17 cellular contexts compared by ENCODE assay signal in genomic region chr4:158621729-158622128, GRCh38. TPM values are rescaled to one million over a fixed set of nuclear protein-coding genes. Genes with fewer than 3 reads are reported as not detected.
DNase-seq lines count a peak whose midpoint lies in the region; ATAC-seq and TF ChIP-seq lines count a peak whose summit lies in the region.
"Had no signal": no experiment of that assay in that cellular context is flagged by ENCODE, and none has a peak within 500 bp of the region (broad histone marks: within the 10 kb centered on the region; RNA-seq: fewer than 3 reads in every experiment).

No MANE protein-coding gene starts in this region.

- H3K27ac Mint-ChIP-seq in memory B cell (no peak overlapping the region), mesothelial cell of epicardium (no peak overlapping the region)
- H3K27ac Mint-ChIP-seq in activated CD8-positive, alpha-beta memory T cell treated with anti-CD3 and anti-CD28 coated beads, Interleukin-2, amount 10 ng/mL, durations not matched to agents 7 days and 5 days, result no peak overlapping the region
- H3K27ac Mint-ChIP-seq: B cell; CD4-positive, CD25-positive, alpha-beta regulatory T cell; IgD-negative memory B cell; T-cell had no signal

- ATAC-seq in GM18907 (IDR thresholded peaks at IDR 0.05; ENCODE audit: unreplicated experiment) (peak; percentile 44), HG03159 (IDR thresholded peaks at IDR 0.05; ENCODE audit: unreplicated experiment) (peak; percentile 46), memory B cell (ENCODE audit: low read depth) (peak; percentile 29)
- no peak for ATAC-seq in activated CD8-positive, alpha-beta memory T cell treated with anti-CD3 and anti-CD28 coated beads, Interleukin-2, amount 10 ng/mL, durations not matched to agents 7 days and 5 days
- ATAC-seq: Panc1, T-cell had no signal

- no peak overlapping the region for H3K4me3 Mint-ChIP-seq in memory B cell
- H3K4me3 Mint-ChIP-seq in activated CD8-positive, alpha-beta memory T cell treated with anti-CD3 and anti-CD28 coated beads, Interleukin-2, amount 10 ng/mL, durations not matched to agents 7 days and 5 days, result no peak overlapping the region
- no peak overlapping the region for H3K4me3 Mint-ChIP-seq in mesothelial cell of epicardium
- H3K4me3 Mint-ChIP-seq: B cell; CD4-positive, CD25-positive, alpha-beta regulatory T cell; IgD-negative memory B cell; T-cell had no signal

- CTCF ChIA-PET in activated CD8-positive, alpha-beta memory T cell treated with anti-CD3 and anti-CD28 coated beads, Interleukin-2, amount 10 ng/mL, durations not matched to agents 7 days and 5 days (lab: Charles Lee), result no interaction called here

- peaks cover 2% of the 10 kb centered on the region for H3K27me3 Mint-ChIP-seq in memory B cell
- H3K27me3 Mint-ChIP-seq in activated CD8-positive, alpha-beta memory T cell treated with anti-CD3 and anti-CD28 coated beads, Interleukin-2, amount 10 ng/mL, durations not matched to agents 7 days and 5 days, result peaks cover 16% of the 10 kb centered on the region
- H3K27me3 Mint-ChIP-seq in mesothelial cell of epicardium (ENCODE audit: low read depth), result peaks cover 9% of the 10 kb centered on the region

- DNase-seq in NCI-H526 treated with DMSO at 0.1 percent for 48 hours (lab: John Stamatoyannopoulos, UW) (peak; percentile 92), memory B cell (ENCODE audit: low spot score in 2 of 2) (no peak), mesothelial cell of epicardium (ENCODE audit: low spot score in 2 of 2, unreplicated experiment in 2 of 2) (no peak)
- no peak for DNase-seq in activated CD8-positive, alpha-beta memory T cell treated with anti-CD3 and anti-CD28 coated beads, Interleukin-2, amount 10 ng/mL, durations not matched to agents 7 days and 5 days
- DNase-seq in central memory CD4-positive, alpha-beta T cell, result no peak
- DNase-seq: CD4-positive, CD25-positive, alpha-beta regulatory T cell; DMS79; Kasumi-1; NCI-H187 treated with DMSO at 0.1 percent for 48 hours; NCI-H446; T-cell; T-helper 9 cell had no signal

- no peak for TF ChIP-seq CTCF in mesothelial cell of epicardium (IDR thresholded peaks at IDR 0.05; ENCODE audit: unreplicated experiment)

- no peaks in the 10 kb centered on the region for H3K36me3 Mint-ChIP-seq in memory B cell
- no peaks in the 10 kb centered on the region for H3K36me3 Mint-ChIP-seq in activated CD8-positive, alpha-beta memory T cell treated with anti-CD3 and anti-CD28 coated beads, Interleukin-2, amount 10 ng/mL, durations not matched to agents 7 days and 5 days
- no peaks in the 10 kb centered on the region for H3K36me3 Mint-ChIP-seq in mesothelial cell of epicardium
- H3K36me3 Mint-ChIP-seq: CD4-positive, CD25-positive, alpha-beta regulatory T cell; IgD-negative memory B cell; T-cell had no signal

- H3K9me3 Mint-ChIP-seq in memory B cell, result no peaks in the 10 kb centered on the region
- no peaks in the 10 kb centered on the region for H3K9me3 Mint-ChIP-seq in activated CD8-positive, alpha-beta memory T cell treated with anti-CD3 and anti-CD28 coated beads, Interleukin-2, amount 10 ng/mL, durations not matched to agents 7 days and 5 days (ENCODE audit: low read depth)
- H3K9me3 Mint-ChIP-seq in mesothelial cell of epicardium, result peaks cover 12% of the 10 kb centered on the region
- H3K9me3 Mint-ChIP-seq: IgD-negative memory B cell, T-cell had no signal

- H3K4me1 Mint-ChIP-seq in memory B cell (no peaks in the 10 kb centered on the region), mesothelial cell of epicardium (peaks cover 5% of the 10 kb centered on the region)
- no peaks in the 10 kb centered on the region for H3K4me1 Mint-ChIP-seq in activated CD8-positive, alpha-beta memory T cell treated with anti-CD3 and anti-CD28 coated beads, Interleukin-2, amount 10 ng/mL, durations not matched to agents 7 days and 5 days
- H3K4me1 Mint-ChIP-seq: B cell; CD4-positive, CD25-positive, alpha-beta regulatory T cell; IgD-negative memory B cell; T-cell had no signal

RNA-seq across cellular contexts. Expression of gene C4orf46, which starts 50.0 kb away (rescaled TPM):
- total RNA-seq in activated CD8-positive, alpha-beta memory T cell treated with anti-CD3 and anti-CD28 coated beads, Interleukin-2, amount 10 ng/mL, durations not matched to agents 7 days and 5 days, result 10 to 100 TPM; 17.9 to 20.2 TPM
- 16.2 to 17.4 TPM (median 17.4 TPM) in 3 replicates for total RNA-seq in mesothelial cell of epicardium

RNA-seq across cellular contexts. Expression of gene ETFDH, which starts 50.4 kb away (rescaled TPM):
- 10 to 100 TPM; 22.0 to 30.4 TPM for total RNA-seq in activated CD8-positive, alpha-beta memory T cell treated with anti-CD3 and anti-CD28 coated beads, Interleukin-2, amount 10 ng/mL, durations not matched to agents 7 days and 5 days
- total RNA-seq in mesothelial cell of epicardium, result 16.5 to 20.7 TPM (median 19.4 TPM) in 3 replicates
